In the genomic region with DNA sequence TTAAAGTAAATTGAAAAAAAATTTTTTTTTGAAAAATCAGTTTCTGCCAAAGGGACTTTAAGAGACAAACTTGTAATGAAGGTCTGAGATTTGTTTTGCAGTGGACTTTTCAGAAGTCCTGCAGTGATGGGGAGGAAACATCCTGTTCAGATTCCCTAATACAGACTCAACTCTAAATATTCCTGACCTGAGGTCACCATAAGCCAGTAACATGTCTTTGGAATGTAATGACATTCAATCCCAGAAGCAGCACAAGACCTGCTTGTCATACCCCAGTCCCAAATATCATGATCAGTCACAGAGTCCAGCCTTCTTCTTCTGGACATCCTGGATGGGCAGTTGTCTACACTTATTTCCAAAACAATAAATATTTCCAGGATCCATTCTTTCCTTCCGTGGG, we compare ENCODE assay signal across 31 cellular contexts.
"Had no signal": no experiment of that assay in that cellular context is flagged by ENCODE, and none has a peak within 500 bp of the region (broad histone marks: within the 10 kb centered on the region; RNA-seq: fewer than 3 reads in every experiment).

No MANE protein-coding gene starts in this region.

- H3K27me3 ChIP-seq: ascending aorta, cardiac muscle cell, Peyer's patch had no signal

- ATAC-seq: activated CD8-positive, alpha-beta T cell treated with anti-CD3 and anti-CD28 coated beads, Interleukin-2, amount 10 ng/mL, durations not matched to agents 7 days and 5 days; PC-3 had no signal

- H3K36me3 ChIP-seq: WERI-Rb-1 had no signal

- H3K9ac ChIP-seq: KMS-11 had no signal

- H3K27ac ChIP-seq: ascending aorta, cardiac muscle cell, KMS-11, Peyer's patch, WERI-Rb-1 had no signal

- H3K9me3 ChIP-seq: ascending aorta, Peyer's patch had no signal

- H3K4me2 ChIP-seq: KMS-11 had no signal

- DNase-seq: activated CD4-positive, alpha-beta T cell treated with anti-CD3 and anti-CD28 coated beads for 1 hour; activated CD4-positive, alpha-beta T cell treated with anti-CD3 and anti-CD28 coated beads for 48 hours; activated CD4-positive, alpha-beta T cell treated with anti-CD3 and anti-CD28 coated beads, Interleukin-2, amount 50 U/mL, for 48 hours; activated CD4-positive, CD25-positive, alpha-beta regulatory T cell; activated CD8-positive, alpha-beta T cell treated with anti-CD3 and anti-CD28 coated beads, Interleukin-2, amount 10 ng/mL, durations not matched to agents 7 days and 5 days; activated effector memory CD4-positive, alpha-beta T cell treated with anti-CD3 and anti-CD28 coated beads, Interleukin-2, amount 50 U/mL, for 16 hours; activated naive CD4-positive, alpha-beta T cell; activated naive CD4-positive, alpha-beta T cell treated with anti-CD3 and anti-CD28 coated beads, Interleukin-2, amount 50 U/mL, for 16 hours; activated naive CD8-positive, alpha-beta T cell treated with anti-CD3 and anti-CD28 coated beads for 36 hours; activated T-cell treated with anti-CD3 and anti-CD28 coated beads, Interleukin-2, amount 50 U/mL, for 24 hours; amniotic stem cell; MM.1S; MV-4-11; NCI-H1092; NCI-H1436 treated with DMSO at 0.1 percent for 48 hours; NCI-H1694 treated with DMSO at 0.1 percent for 48 hours; NCI-H2029; NCI-H345; NCI-H524 treated with DMSO at 0.1 percent for 48 hours; NK-92 treated with Interleukin-12 subunit alpha and Interleukin-12 subunit beta, amount 100 ng/mL, for 24 hours; PC-3; Peyer's patch; RPMI8226; SIG-M5; SW 1271; T-helper 1 cell; T1000; WERI-Rb-1 had no signal

- H3K4me1 ChIP-seq: ascending aorta, Peyer's patch had no signal

- H3K4me3 ChIP-seq: ascending aorta, cardiac muscle cell, Peyer's patch had no signal
